ENCODE assay signal across 13 cellular contexts in genomic region chr5:126970517-126971017, GRCh38. TPM values are rescaled to one million over a fixed set of nuclear protein-coding genes. Genes with fewer than 3 reads are reported as not detected.
DNase-seq lines count a peak whose midpoint lies in the region; ATAC-seq, FAIRE-seq and TF ChIP-seq lines count a peak whose summit lies in the region.
"Had no signal": no experiment of that assay in that cellular context is flagged by ENCODE, and none has a peak within 500 bp of the region (broad histone marks: within the 10 kb centered on the region; RNA-seq: fewer than 3 reads in every experiment).

No MANE protein-coding gene starts in this region.

- H3K4me3 Mint-ChIP-seq in glutamatergic neuron (ENCODE audit: unreplicated experiment), result no peak overlapping the region

- H4K20me1 ChIP-seq in endothelial cell of umbilical vein (replicated peaks; ENCODE audit: control insufficient read depth, extremely low read depth, insufficient read depth, low read length) (no peaks in the 10 kb centered on the region), osteoblast (ENCODE audit: insufficient read depth, low read length) (no peaks in the 10 kb centered on the region)

- H3K36me3 ChIP-seq in endothelial cell of umbilical vein (ENCODE audit: control insufficient read depth in 2 of 2, extremely low read depth in 1 of 2, insufficient read depth in 2 of 2, low read length in 2 of 2), result no peaks in the 10 kb centered on the region
- H3K36me3 ChIP-seq in osteoblast (ENCODE audit: insufficient read depth, low read length), result no peaks in the 10 kb centered on the region
- H3K36me3 ChIP-seq: left lung had no signal

- TF ChIP-seq POLR2A in NB4 (IDR thresholded peaks at IDR 0.05; ENCODE audit: extremely low read depth, insufficient read length), result no peak
- TF ChIP-seq POLR2A in endothelial cell of umbilical vein (IDR thresholded peaks at IDR 0.05; ENCODE audit: low read depth, low read length), result no peak

- no peak overlapping the region for H3K27ac Mint-ChIP-seq in glutamatergic neuron (ENCODE audit: unreplicated experiment)

- POLR2A ChIA-PET in endothelial cell of umbilical vein (lab: Charles Lee), result no interaction called here

- dilution Hi-C loops in endothelial cell of umbilical vein (cut with MboI; ENCODE audit: extremely low pct_ligation_motif_present, low sequenced_read_pairs), result no loop called here

- H3K27ac ChIP-seq in endothelial cell of umbilical vein (ENCODE audit: insufficient read depth, low read depth, low read length), result peak overlapping the region; percentile 4
- H3K27ac ChIP-seq in osteoblast (ENCODE audit: low read depth, low read length), result no peak overlapping the region

- no peaks in the 10 kb centered on the region for H3K9me3 ChIP-seq in endothelial cell of umbilical vein (replicated peaks; ENCODE audit: control insufficient read depth, insufficient read depth, low read length)
- H3K9me3 ChIP-seq in osteoblast (ENCODE audit: low read depth, low read length), result no peaks in the 10 kb centered on the region
- H3K9me3 ChIP-seq: left lung had no signal

- TF ChIP-seq CTCF in NB4 (IDR thresholded peaks at IDR 0.05; ENCODE audit: low read depth, low read length), result no peak
- TF ChIP-seq CTCF in endothelial cell of umbilical vein (IDR thresholded peaks at IDR 0.05; ENCODE audit: extremely low read depth in 1 of 2, insufficient read depth in 1 of 2, low read depth in 1 of 2, low read length in 2 of 2), result no peak
- TF ChIP-seq CTCF in osteoblast (IDR thresholded peaks at IDR 0.05; ENCODE audit: extremely low read depth, low read depth, low read length), result no peak
- no peak for TF ChIP-seq CTCF in glutamatergic neuron (IDR thresholded peaks at IDR 0.05; ENCODE audit: partially characterized antibody, unreplicated experiment)

- H3K4me2 ChIP-seq in endothelial cell of umbilical vein (ENCODE audit: insufficient read depth, low read length), result peak overlapping the region; percentile 46
- peak overlapping the region; percentile 25 for H3K4me2 ChIP-seq in osteoblast (ENCODE audit: insufficient read depth, low read length)

- H3K9ac ChIP-seq in endothelial cell of umbilical vein (replicated peaks; ENCODE audit: extremely low read depth, insufficient read depth, low read length), result no peak overlapping the region

- H3K9me3 Mint-ChIP-seq in glutamatergic neuron (ENCODE audit: unreplicated experiment), result peaks cover 2% of the 10 kb centered on the region

- intact Hi-C loops in endothelial cell of umbilical vein (cut with micrococcal nuclease), result loop anchor here (1.0 to 5.0 kb wide), 4 partner anchors 43 to 257 kb away; partner anchors contain the start of gene MARCHF3

- no peaks in the 10 kb centered on the region for H3K36me3 Mint-ChIP-seq in glutamatergic neuron (ENCODE audit: unreplicated experiment)

- CTCF ChIA-PET in endothelial cell of umbilical vein (lab: Charles Lee), result interaction anchor here (0.7 to 2.2 kb wide), 5 partner anchors 13 to 117 kb away, joined by 3 to 12 read pairs (median 3); no protein-coding TSS in a partner anchor

- H3K27me3 Mint-ChIP-seq in glutamatergic neuron (ENCODE audit: unreplicated experiment), result no peaks in the 10 kb centered on the region

- H3K27me3 ChIP-seq in endothelial cell of umbilical vein (ENCODE audit: control insufficient read depth in 2 of 2, insufficient read depth in 2 of 2, low read length in 2 of 2) (no peaks in the 10 kb centered on the region), osteoblast (ENCODE audit: insufficient read depth, low read length) (no peaks in the 10 kb centered on the region)
- H3K27me3 ChIP-seq: left lung had no signal

- no peak for ATAC-seq in HG03521 (IDR thresholded peaks at IDR 0.05; ENCODE audit: unreplicated experiment)

- BruUV-seq in endothelial cell of umbilical vein (replicated peaks; lab: Mats Ljungman, UMichigan), result no TSS peak

- H3K4me3 ChIP-seq in NB4 (ENCODE audit: low read depth, low read length) (no peak overlapping the region), endothelial cell of umbilical vein (replicated peaks in 1 of 3; ENCODE audit: insufficient read depth in 1 of 3, low read depth in 1 of 3, low read length in 3 of 3) (no peak overlapping the region), osteoblast (ENCODE audit: insufficient read depth, low read length) (no peak overlapping the region)
- H3K4me3 ChIP-seq: left lung, skin epidermis had no signal

- peak; percentile 85 for FAIRE-seq in endothelial cell of umbilical vein (lab: Jason Lieb, UNC)
- FAIRE-seq: endometrium had no signal

- DNase-seq in EL, result peak; percentile 91
- DNase-seq in NB4 (ENCODE audit: low read depth), result peak; percentile 15
- DNase-seq in endothelial cell of umbilical vein (ENCODE audit: low read depth, low spot score), result peak; percentile 86
- DNase-seq in osteoblast (ENCODE audit: insufficient read length, low spot score, missing footprints), result peak; percentile 70
- DNase-seq in superior temporal gyrus (ENCODE audit: extremely low spot score), result no peak
- no peak for DNase-seq in stimulated activated CD4-positive, alpha-beta T cell treated with anti-CD3 and anti-CD28 coated beads, Interleukin-1b, Interleukin-23, amount 100 ng/mL, for 48 hours
- DNase-seq in glutamatergic neuron, result no peak
- DNase-seq: activated gamma-delta T cell; left lung; stimulated activated naive CD4-positive, alpha-beta T cell had no signal

- peaks cover 45% of the 10 kb centered on the region for H3K79me2 ChIP-seq in endothelial cell of umbilical vein (ENCODE audit: control insufficient read depth, insufficient read depth, low read length)
- no peaks in the 10 kb centered on the region for H3K79me2 ChIP-seq in osteoblast (ENCODE audit: insufficient read depth, low read length)

- no peaks in the 10 kb centered on the region for H3K9me1 ChIP-seq in endothelial cell of umbilical vein (replicated peaks; ENCODE audit: control insufficient read depth, extremely low read depth, insufficient read depth, low read length)

- peaks cover 12% of the 10 kb centered on the region for H3K4me1 Mint-ChIP-seq in glutamatergic neuron (ENCODE audit: low read depth, unreplicated experiment)

- no peak overlapping the region for H2AFZ ChIP-seq in endothelial cell of umbilical vein (ENCODE audit: low read depth, low read length)
- H2AFZ ChIP-seq in osteoblast (ENCODE audit: low read length), result no peak overlapping the region

- peaks cover 33% of the 10 kb centered on the region for H3K4me1 ChIP-seq in endothelial cell of umbilical vein (ENCODE audit: control insufficient read depth, extremely low read depth, insufficient read depth, low read length)
- H3K4me1 ChIP-seq in osteoblast (ENCODE audit: insufficient read depth, low read length), result peaks cover 21% of the 10 kb centered on the region

TF ChIP-seq in endothelial cell of umbilical vein, 7 proteins besides CTCF, POLR2A, EP300 and RAD21:
- no peak for TF ChIP-seq JUN (IDR thresholded peaks at IDR 0.05; ENCODE audit: borderline replicate concordance, insufficient read depth, insufficient read length, low read depth)
- TF ChIP-seq EZH2 (IDR thresholded peaks at IDR 0.05; ENCODE audit: borderline replicate concordance, low read depth, low read length, severe bottlenecking), result no peak
- no peak for TF ChIP-seq MYC (IDR thresholded peaks at IDR 0.05; ENCODE audit: low read depth, low read length)
- TF ChIP-seq GATA2 (IDR thresholded peaks at IDR 0.05; ENCODE audit: insufficient read depth, insufficient read length, low read depth, low read length), result peak; percentile 91
- peak; percentile 63 for TF ChIP-seq POLR2AphosphoS5 (IDR thresholded peaks at IDR 0.05; ENCODE audit: insufficient read depth, low read depth, low read length)
- TF ChIP-seq FOS (IDR thresholded peaks at IDR 0.05; ENCODE audit: borderline replicate concordance, insufficient read depth, low read length), result peak; percentile 11
- no peak for TF ChIP-seq MAX (IDR thresholded peaks at IDR 0.05; ENCODE audit: insufficient read depth, insufficient read length)

RNA-seq across cellular contexts. Expression of gene MARCHF3, which starts 59.8 kb away (rescaled TPM):
- total RNA-seq in endothelial cell of umbilical vein, result 31.7 and 31.9 TPM in 2 replicates
- polyA plus RNA-seq in endothelial cell of umbilical vein, result 30.2 and 35.0 TPM in 2 replicates
- 20.0 and 24.6 TPM in 2 replicates for polyA plus RNA-seq in endothelial cell of umbilical vein (2011; cell fraction: cytosol; rRNA removed)
- polyA plus RNA-seq in endothelial cell of umbilical vein (2011; cell fraction: nucleus; rRNA removed), result 18.5 and 27.8 TPM in 2 replicates
- 30.3 and 43.9 TPM in 2 replicates for polyA plus RNA-seq in endothelial cell of umbilical vein (2012)
- 49.3 and 58.2 TPM in 2 replicates for polyA minus RNA-seq in endothelial cell of umbilical vein
- 2.7 TPM for polyA minus RNA-seq in endothelial cell of umbilical vein (2011; cell fraction: cytosol; rRNA and poly(A)+ RNA removed)
- polyA minus RNA-seq in endothelial cell of umbilical vein (2011; cell fraction: nucleus; rRNA and poly(A)+ RNA removed), result 49.4 and 51.2 TPM in 2 replicates
- 2.2 and 3.5 TPM in 2 replicates for total RNA-seq in osteoblast
- 5.7 TPM for total RNA-seq in glutamatergic neuron (ENCODE audit: unreplicated experiment)

Comparison
In these comparisons a context has a peak if more than half of its experiments do, and no peak if none do; other contexts are left out.
1. DNase-seq: peak in EL (single experiment), NB4 (single experiment), endothelial cell of umbilical vein (single experiment) and osteoblast (single experiment); none in superior temporal gyrus (single experiment), stimulated activated CD4-positive, alpha-beta T cell treated with anti-CD3 and anti-CD28 coated beads, Interleukin-1b, Interleukin-23, amount 100 ng/mL, for 48 hours (single experiment) and glutamatergic neuron (single experiment).